ENCODE assay signal across 18 cellular contexts in genomic region chr1:85295654-85296053, GRCh38. TPM values are rescaled to one million over a fixed set of nuclear protein-coding genes. Genes with fewer than 3 reads are reported as not detected.
A peak's percentile ranks its signal among the peaks of the same experiment; 100 is the strongest.
DNase-seq lines count a peak whose midpoint lies in the region; ATAC-seq and TF ChIP-seq lines count a peak whose summit lies in the region.
"Had no signal": no experiment of that assay in that cellular context is flagged by ENCODE, and none has a peak within 500 bp of the region (broad histone marks: within the 10 kb centered on the region; RNA-seq: fewer than 3 reads in every experiment).

No MANE protein-coding gene starts in this region.

- peaks cover 22% of the 10 kb centered on the region for H3K4me1 ChIP-seq in IMR-90 (ENCODE audit: control insufficient read depth, insufficient read depth, low read length)
- peaks cover 15 to 62% (median 31%) of the 10 kb centered on the region in 3 donors for H3K4me1 ChIP-seq in esophagus squamous epithelium
- H3K4me1 ChIP-seq in spleen = peaks cover 9 to 38% (median 14%) of the 10 kb centered on the region in 6 donors

- H2AK9ac ChIP-seq in IMR-90 (replicated peaks; ENCODE audit: low read depth, low read length, poor library complexity) = no peak overlapping the region

- ATAC-seq in IMR-90 (ENCODE audit: low read depth) = no peak
- ATAC-seq: GM23338, SK-N-SH treated with all-trans-retinoic acid at 6 μM for 48 hours had no signal

- no peak overlapping the region for H3K9ac ChIP-seq in IMR-90 (ENCODE audit: low read depth, low read length)
- H3K9ac ChIP-seq: BLaER1 treated with 17β-estradiol and CSF1 and Interleukin-3, amounts not matched to agents 10 nM and 100 nM had no signal

- H2BK120ac ChIP-seq in IMR-90 (ENCODE audit: low read depth, low read length) = peak overlapping the region; percentile 8; the same call in 1 of the 2 replicates

- TF ChIP-seq POLR2A in IMR-90 (IDR thresholded peaks at IDR 0.05; ENCODE audit: low read depth, low read length) (no peak), esophagus squamous epithelium (IDR thresholded peaks at IDR 0.05) (no peak), spleen (IDR thresholded peaks at IDR 0.05) (no peak)

- no peak overlapping the region for H4K8ac ChIP-seq in IMR-90 (ENCODE audit: low read depth in 2 of 2, low read length in 2 of 2)

- dilution Hi-C loops in IMR-90 (cut with HindIII; ENCODE audit: low sequenced_read_pairs, unreplicated experiment) = no loop called here

- H3K36me3 ChIP-seq in IMR-90 (ENCODE audit: control insufficient read depth, insufficient read depth, low read length) (no peaks in the 10 kb centered on the region), esophagus squamous epithelium (no peaks in the 10 kb centered on the region), spleen (no peaks in the 10 kb centered on the region)
- H3K36me3 ChIP-seq: BLaER1 treated with 17β-estradiol and CSF1 and Interleukin-3, amounts not matched to agents 10 nM and 100 nM had no signal

- H3K18ac ChIP-seq in IMR-90 (ENCODE audit: low read depth, low read length) = no peak overlapping the region

- BruUV-seq in IMR-90 (replicated peaks; lab: Mats Ljungman, UMichigan) = no TSS peak

- H2BK15ac ChIP-seq in IMR-90 (ENCODE audit: low read depth, low read length) = no peak overlapping the region

- peak overlapping the region; percentile 2; the same call in 1 of the 2 replicates for H4K5ac ChIP-seq in IMR-90 (ENCODE audit: low read depth, low read length)

- peaks cover 0 to 10% of the 10 kb centered on the region in 2 experiments; a peak in 1 of 4 replicates for H3K79me1 ChIP-seq in IMR-90 (ENCODE audit: low read depth in 1 of 2, low read length in 2 of 2)

- in situ Hi-C loops in IMR-90 (cut with MboI; ENCODE audit: low sequenced_read_pairs) = no loop called here

- peaks cover 3% of the 10 kb centered on the region; the same call in 1 of the 2 replicates for H4K20me1 ChIP-seq in IMR-90 (ENCODE audit: insufficient read depth, low read length)

- H2AFZ ChIP-seq in IMR-90 (replicated peaks; ENCODE audit: low read length, poor library complexity) = no peak overlapping the region
- H2AFZ ChIP-seq: GM23338 had no signal

- no peak overlapping the region for H3K4me3 ChIP-seq in IMR-90 (ENCODE audit: insufficient read depth, low read depth, low read length)
- H3K4me3 ChIP-seq in esophagus squamous epithelium = no peak overlapping the region
- H3K4me3 ChIP-seq in spleen = no peak overlapping the region
- H3K4me3 ChIP-seq: BLaER1 treated with 17β-estradiol and CSF1 and Interleukin-3, amounts not matched to agents 10 nM and 100 nM; GM23338 had no signal

- peak overlapping the region; percentile 73 for H3K4ac ChIP-seq in IMR-90 (ENCODE audit: low read depth, low read length)

- intact Hi-C loops in IMR-90 (cut with micrococcal nuclease) (no loop called here), esophagus squamous epithelium (cut with DNase I) (no loop called here), spleen (cut with DNase I; ENCODE audit: low total_unique reads) (no loop called here)

- no peaks in the 10 kb centered on the region for H3K27me3 ChIP-seq in IMR-90 (ENCODE audit: control insufficient read depth, insufficient read depth, low read length)
- H3K27me3 ChIP-seq in esophagus squamous epithelium = no peaks in the 10 kb centered on the region
- no peaks in the 10 kb centered on the region for H3K27me3 ChIP-seq in spleen (replicated peaks in 1 of 7)

- H3K56ac ChIP-seq in IMR-90 (ENCODE audit: extremely low read depth, insufficient read depth, low read length) = no peak overlapping the region

- DNase-seq in IMR-90 (no peak), RWPE1 (ENCODE audit: low spot score) (no peak), esophagus squamous epithelium (lab: John Stamatoyannopoulos, UW) (no peak), spleen (peak; percentile 74), cerebellar cortex (ENCODE audit: low spot score) (no peak), NCI-H1105 (lab: John Stamatoyannopoulos, UW) (no peak), epidermal melanocyte (ENCODE audit: insufficient read length, low spot score) (no peak)
- DNase-seq: CD4-positive, alpha-beta memory T cell; GDM1; HCEC 1CT; NCI-H1105 treated with DMSO at 0.1 percent for 48 hours; NCI-H2029 treated with DMSO at 0.1 percent for 48 hours; NCI-H82; OCI-M1; RPMI8226 had no signal

- H4K91ac ChIP-seq in IMR-90 (ENCODE audit: insufficient read depth, low read depth, low read length) = no peak overlapping the region

- peak overlapping the region; percentile 28; the same call in 1 of the 2 replicates for H2BK20ac ChIP-seq in IMR-90 (ENCODE audit: low read depth, low read length)

- H3K9me3 ChIP-seq in IMR-90 (ENCODE audit: control insufficient read depth, insufficient read depth, low read length) (no peaks in the 10 kb centered on the region), esophagus squamous epithelium (no peaks in the 10 kb centered on the region), spleen (no peaks in the 10 kb centered on the region)
- H3K9me3 ChIP-seq: BLaER1 treated with 17β-estradiol and CSF1 and Interleukin-3, amounts not matched to agents 10 nM and 100 nM had no signal

- TF ChIP-seq RAD21 in IMR-90 (IDR thresholded peaks at IDR 0.05; ENCODE audit: low read length) = no peak

- TF ChIP-seq CTCF in IMR-90 (conservative IDR thresholded peaks at IDR 0.05; ENCODE audit: low read depth, low read length) (no peak), RWPE1 (conservative IDR thresholded peaks at IDR 0.05; ENCODE audit: low read depth) (no peak), esophagus squamous epithelium (IDR thresholded peaks at IDR 0.05) (no peak), spleen (IDR thresholded peaks at IDR 0.05 in 8 of 11, conservative IDR thresholded peaks at IDR 0.05 in 3 of 11) (no peak)

- H3K27ac ChIP-seq in IMR-90 (ENCODE audit: insufficient read depth, low read length) (no peak overlapping the region), RWPE1 (peak overlapping the region; percentile 69), esophagus squamous epithelium (peak overlapping the region; percentile 13 to 79 (median 62)), spleen (peak overlapping the region in 2 of 8 donors; percentile 16 to 26)
- H3K27ac ChIP-seq: BLaER1 treated with 17β-estradiol and CSF1 and Interleukin-3, amounts not matched to agents 10 nM and 100 nM had no signal

- no peak overlapping the region for H3K4me2 ChIP-seq in IMR-90 (ENCODE audit: low read depth, low read length)
- H3K4me2 ChIP-seq: BLaER1 treated with 17β-estradiol and CSF1 and Interleukin-3, amounts not matched to agents 10 nM and 100 nM; GM23338 had no signal

- peaks cover 22% of the 10 kb centered on the region for H3K9me1 ChIP-seq in IMR-90 (ENCODE audit: insufficient read depth, low read length)

- 100% methylated on average over 1 of the region's 4 CpGs; no CpG with 5 or more reads in 1 of the 2 experiments for WGBS in IMR-90 (ENCODE audit: extremely low coverage in 2 of 2, insufficient read length in 1 of 2), 2 experiments
- 71% methylated on average over 4 of the region's 4 CpGs; no CpG with 5 or more reads in 1 of the 2 donors for WGBS in esophagus squamous epithelium, 2 donors
- WGBS in spleen, 5 donors = 62 to 82% (median 76%) methylated on average over 3 to 4 of the region's 4 CpGs

- H2AK5ac ChIP-seq in IMR-90 (ENCODE audit: low read depth, low read length) = peak overlapping the region; percentile 50; the same call in 1 of the 2 replicates

- POLR2A ChIA-PET in IMR-90 (lab: Charles Lee; ENCODE audit: unreplicated experiment) (no interaction called here), RWPE1 (lab: Yijun Ruan, JAX; ENCODE audit: low non-redundant PET) (no interaction called here)

- no peak overlapping the region for H3K23ac ChIP-seq in IMR-90 (ENCODE audit: low read depth, low read length)

- CTCF ChIA-PET in IMR-90 (lab: Yijun Ruan, JAX) = no interaction called here
- CTCF ChIA-PET in RWPE1 (lab: Yijun Ruan, JAX) = no interaction called here

- no peak overlapping the region for H2BK5ac ChIP-seq in IMR-90 (ENCODE audit: low read depth, low read length, poor library complexity, severe bottlenecking)

- 0 out of 2 replicates have a peak overlapping the region, but pooled peaks have one; percentile 0 for H3K14ac ChIP-seq in IMR-90 (replicated peaks; ENCODE audit: low read depth, low read length)

TF ChIP-seq in IMR-90, 13 proteins besides CTCF, POLR2A, EP300 and RAD21 (continues in another document):
- TF ChIP-seq CEBPB (IDR thresholded peaks at IDR 0.05; ENCODE audit: low read depth, low read length) (no peak), MAFK (IDR thresholded peaks at IDR 0.05; ENCODE audit: low read depth, low read length) (no peak), USF2 (IDR thresholded peaks at IDR 0.05; ENCODE audit: low read depth, low read length) (no peak), NFE2L2 (IDR thresholded peaks at IDR 0.05; ENCODE audit: low read depth, low read length) (no peak), BHLHE40 (IDR thresholded peaks at IDR 0.05; ENCODE audit: low read depth, low read length) (no peak), MXI1 (IDR thresholded peaks at IDR 0.05; ENCODE audit: borderline replicate concordance, low read depth, low read length) (no peak), RCOR1 (IDR thresholded peaks at IDR 0.05; ENCODE audit: insufficient replicate concordance, low read length) (no peak), RFX5 (IDR thresholded peaks at IDR 0.05; ENCODE audit: low read depth, low read length) (no peak), SMC3 (IDR thresholded peaks at IDR 0.05; ENCODE audit: low read depth, low read length) (no peak), FOS (IDR thresholded peaks at IDR 0.05; ENCODE audit: low read depth, low read length) (no peak), CHD1 (IDR thresholded peaks at IDR 0.05; ENCODE audit: low read depth, low read length) (no peak)

RNA-seq across cellular contexts. Expression of gene BCL10, which starts 19.2 kb away (rescaled TPM):
- 30.5 and 51.4 TPM in 2 replicates for total RNA-seq in IMR-90 (2012; rRNA removed)
- 11.2 and 15.3 TPM in 2 replicates for polyA plus RNA-seq in IMR-90 (2012; rRNA removed)
- 3.2 and 4.2 TPM in 2 replicates for polyA plus RNA-seq in IMR-90 (2012; cell fraction: cytosol; rRNA removed)
- 4.7 and 10.9 TPM in 2 replicates for polyA plus RNA-seq in IMR-90 (2012; cell fraction: nucleus; rRNA removed; ENCODE audit: low replicate concordance)
- total RNA-seq in esophagus squamous epithelium = 10 to 100 TPM; 24.4 to 42.3 (median 27.0) TPM
- 10 to 100 TPM; 27.4 to 45.1 (median 38.1) TPM for total RNA-seq in spleen
- 10 to 100 TPM; 10.5 to 14.4 (median 11.0) TPM for polyA plus RNA-seq in spleen

RNA-seq across cellular contexts. Expression of gene C1orf52, which starts 36.2 kb away (rescaled TPM):
- total RNA-seq in IMR-90 (2012; rRNA removed) (16.3 and 23.1 TPM in 2 replicates), esophagus squamous epithelium (10 to 100 TPM in 3 of 4 donors, 1 to 10 TPM in 1; 9.1 to 15.2 (median 12.2) TPM), spleen (10 to 100 TPM; 16.2 to 28.4 (median 21.1) TPM)
- polyA plus RNA-seq in IMR-90 (2012; rRNA removed) (31.3 and 33.5 TPM in 2 replicates), spleen (10 to 100 TPM; 19.6 to 29.7 (median 24.8) TPM)
- 22.6 and 25.9 TPM in 2 replicates for polyA plus RNA-seq in IMR-90 (2012; cell fraction: cytosol; rRNA removed)
- 36.7 and 40.2 TPM in 2 replicates for polyA plus RNA-seq in IMR-90 (2012; cell fraction: nucleus; rRNA removed; ENCODE audit: low replicate concordance)
